In the genomic region with DNA sequence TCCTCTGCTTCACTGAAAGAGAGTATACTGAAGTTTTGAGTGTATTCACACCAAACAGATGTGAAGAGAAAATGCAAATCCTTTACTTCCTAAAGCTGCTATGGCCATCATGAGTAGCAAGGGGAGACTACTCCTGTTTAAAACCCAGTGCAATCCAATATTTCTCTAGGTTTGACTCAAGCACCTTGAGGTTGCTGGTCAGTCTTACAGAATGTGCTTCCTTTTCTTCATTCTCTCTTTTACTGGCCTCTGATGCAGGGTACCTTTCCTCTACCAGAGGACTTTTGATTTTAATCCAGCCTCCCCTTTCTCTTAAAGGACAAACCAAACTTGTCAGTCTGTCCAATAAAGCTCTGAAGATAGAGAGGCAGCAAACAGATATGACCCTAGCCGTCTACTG, we compare ENCODE assay signal across 40 cellular contexts.
"Had no signal": no experiment of that assay in that cellular context is flagged by ENCODE, and none has a peak within 500 bp of the region (broad histone marks: within the 10 kb centered on the region; RNA-seq: fewer than 3 reads in every experiment).

No MANE protein-coding gene starts in this region.

- H3K4me1 ChIP-seq: adrenal gland, breast epithelium had no signal

- H3K36me3 ChIP-seq: adrenal gland, ascending aorta, brain microvascular endothelial cell, breast epithelium, cardiac muscle cell had no signal

- H3K27me3 ChIP-seq: adrenal gland, ascending aorta, body of pancreas, brain microvascular endothelial cell, breast epithelium had no signal

- ATAC-seq: activated naive CD4-positive, alpha-beta T cell treated with anti-CD3 and anti-CD28 coated beads, Interleukin-2, amount 50 U/mL, for 72 hours; activated naive CD8-positive, alpha-beta T cell treated with anti-CD3 and anti-CD28 coated beads, Interleukin-2, amount 50 U/mL, for 24 hours; activated T-cell treated with anti-CD3 and anti-CD28 coated beads, Interleukin-2, amount 50 U/mL, for 4 hours; activated T-cell treated with anti-CD3 and anti-CD28 coated beads, Interleukin-2, amount 50 U/mL, for 72 hours; activated T-helper 17 cell treated with anti-CD3 and anti-CD28 coated beads, Interleukin-2, amount 50 U/mL, for 72 hours; body of pancreas had no signal

- FAIRE-seq: astrocyte, bronchial epithelial cell had no signal

- H3K4me3 Mint-ChIP-seq: activated naive CD4-positive, alpha-beta T cell treated with anti-CD3 and anti-CD28 coated beads for 36 hours; activated naive CD4-positive, alpha-beta T cell treated with anti-CD3 and anti-CD28 coated beads, Interleukin-2, amount 10 ng/mL, durations not matched to agents 7 days and 5 days; activated naive CD4-positive, alpha-beta T cell treated with anti-CD3 and anti-CD28 coated beads, Interleukin-2, amount 50 U/mL, for 24 hours; activated naive CD8-positive, alpha-beta T cell; activated naive CD8-positive, alpha-beta T cell treated with anti-CD3 and anti-CD28 coated beads for 36 hours; activated naive CD8-positive, alpha-beta T cell treated with anti-CD3 and anti-CD28 coated beads, Interleukin-2, amount 10 ng/mL, durations not matched to agents 7 days and 5 days; activated naive CD8-positive, alpha-beta T cell treated with anti-CD3 and anti-CD28 coated beads, Interleukin-2, amount 50 U/mL, for 24 hours; activated T-cell treated with anti-CD3 and anti-CD28 coated beads, Interleukin-2, amount 50 U/mL, for 24 hours; activated T-cell treated with anti-CD3 and anti-CD28 coated beads, Interleukin-2, amount 50 U/mL, for 4 hours; activated T-cell treated with anti-CD3 and anti-CD28 coated beads, Interleukin-2, amount 50 U/mL, for 72 hours; activated T-helper 1 cell treated with anti-CD3 and anti-CD28 coated beads, Interleukin-12 subunit alpha, Interleukin-12 subunit beta, Interleukin-2, Interleukin-4 antibody, amounts not matched to agents 30 ng/mL and 10 ng/mL and 1 ng/mL, durations not matched to agents 14 hours and 24 hours and 36 hours; activated T-helper 17 cell treated with anti-CD3 and anti-CD28 coated beads, Interleukin-2, amount 50 U/mL, for 72 hours; brain; central memory CD8-positive, alpha-beta T cell had no signal

- H3K27me3 Mint-ChIP-seq: activated naive CD4-positive, alpha-beta T cell treated with anti-CD3 and anti-CD28 coated beads, Interleukin-2, amount 10 ng/mL, durations not matched to agents 7 days and 5 days; activated naive CD4-positive, alpha-beta T cell treated with anti-CD3 and anti-CD28 coated beads, Interleukin-2, amount 50 U/mL, for 24 hours; activated naive CD8-positive, alpha-beta T cell; activated naive CD8-positive, alpha-beta T cell treated with anti-CD3 and anti-CD28 coated beads for 36 hours; activated naive CD8-positive, alpha-beta T cell treated with anti-CD3 and anti-CD28 coated beads, Interleukin-2, amount 10 ng/mL, durations not matched to agents 7 days and 5 days; activated naive CD8-positive, alpha-beta T cell treated with anti-CD3 and anti-CD28 coated beads, Interleukin-2, amount 50 U/mL, for 24 hours; activated T-cell treated with anti-CD3 and anti-CD28 coated beads, Interleukin-2, amount 50 U/mL, for 24 hours; activated T-helper 17 cell treated with anti-CD3 and anti-CD28 coated beads, Interleukin-2, amount 50 U/mL, for 72 hours; central memory CD8-positive, alpha-beta T cell had no signal

- H3K27ac ChIP-seq: adrenal gland, ascending aorta, body of pancreas, brain microvascular endothelial cell, breast epithelium, cardiac muscle cell had no signal

- H3K9me3 Mint-ChIP-seq: activated naive CD4-positive, alpha-beta T cell treated with anti-CD3 and anti-CD28 coated beads for 36 hours; activated naive CD4-positive, alpha-beta T cell treated with anti-CD3 and anti-CD28 coated beads, Interleukin-2, amount 10 ng/mL, durations not matched to agents 7 days and 5 days; activated naive CD4-positive, alpha-beta T cell treated with anti-CD3 and anti-CD28 coated beads, Interleukin-2, amount 50 U/mL, for 24 hours; activated naive CD4-positive, alpha-beta T cell treated with anti-CD3 and anti-CD28 coated beads, Interleukin-2, amount 50 U/mL, for 72 hours; activated naive CD8-positive, alpha-beta T cell treated with anti-CD3 and anti-CD28 coated beads, Interleukin-2, amount 10 ng/mL, durations not matched to agents 7 days and 5 days; activated naive CD8-positive, alpha-beta T cell treated with anti-CD3 and anti-CD28 coated beads, Interleukin-2, amount 50 U/mL, for 24 hours; activated T-cell treated with anti-CD3 and anti-CD28 coated beads, Interleukin-2, amount 50 U/mL, for 24 hours; activated T-cell treated with anti-CD3 and anti-CD28 coated beads, Interleukin-2, amount 50 U/mL, for 4 hours; activated T-cell treated with anti-CD3 and anti-CD28 coated beads, Interleukin-2, amount 50 U/mL, for 72 hours; activated T-helper 1 cell treated with anti-CD3 and anti-CD28 coated beads, Interleukin-12 subunit alpha, Interleukin-12 subunit beta, Interleukin-2, Interleukin-4 antibody, amounts not matched to agents 30 ng/mL and 10 ng/mL and 1 ng/mL, durations not matched to agents 14 hours and 24 hours and 36 hours; activated T-helper 17 cell treated with anti-CD3 and anti-CD28 coated beads, Interleukin-2, amount 50 U/mL, for 72 hours; central memory CD8-positive, alpha-beta T cell had no signal

- H3K4me3 ChIP-seq: adrenal gland, ascending aorta, body of pancreas, breast epithelium, cardiac muscle cell had no signal

- DNase-seq: activated effector memory CD4-positive, alpha-beta T cell treated with anti-CD3 and anti-CD28 coated beads, Interleukin-2, amount 50 U/mL, for 16 hours; activated effector memory CD4-positive, alpha-beta T cell treated with Interleukin-2 at 50 U/mL for 16 hours; activated gamma-delta T cell; activated gamma-delta T cell treated with Interleukin-2 at 50 U/mL for 16 hours; activated naive CD4-positive, alpha-beta T cell; activated naive CD4-positive, alpha-beta T cell treated with anti-CD3 and anti-CD28 coated beads for 36 hours; activated naive CD4-positive, alpha-beta T cell treated with anti-CD3 and anti-CD28 coated beads, Interleukin-2, amount 10 ng/mL, durations not matched to agents 7 days and 5 days; activated naive CD4-positive, alpha-beta T cell treated with anti-CD3 and anti-CD28 coated beads, Interleukin-2, amount 50 U/mL, for 16 hours; activated naive CD4-positive, alpha-beta T cell treated with Interleukin-2 at 50 U/mL for 16 hours; activated naive CD8-positive, alpha-beta T cell treated with anti-CD3 and anti-CD28 coated beads for 36 hours; activated naive CD8-positive, alpha-beta T cell treated with anti-CD3 and anti-CD28 coated beads, Interleukin-2, amount 10 ng/mL, durations not matched to agents 7 days and 5 days; activated naive CD8-positive, alpha-beta T cell treated with anti-CD3 and anti-CD28 coated beads, Interleukin-2, amount 50 U/mL, for 24 hours; activated T-cell treated with anti-CD3 and anti-CD28 coated beads for 4 hours; activated T-cell treated with anti-CD3 and anti-CD28 coated beads, Interleukin-2, amount 50 U/mL, for 1 hour; activated T-cell treated with anti-CD3 and anti-CD28 coated beads, Interleukin-2, amount 50 U/mL, for 24 hours; activated T-cell treated with anti-CD3 and anti-CD28 coated beads, Interleukin-2, amount 50 U/mL, for 4 hours; activated T-cell treated with anti-CD3 and anti-CD28 coated beads, Interleukin-2, amount 50 U/mL, for 48 hours; activated T-cell treated with anti-CD3 and anti-CD28 coated beads, Interleukin-2, amount 50 U/mL, for 72 hours; adrenal gland; amniotic stem cell; amygdala; anterior cingulate cortex; aorta; body of pancreas; brain microvascular endothelial cell; caudate nucleus; central memory CD4-positive, alpha-beta T cell; cerebellar nuclear complex had no signal

- H3K27ac Mint-ChIP-seq: activated naive CD4-positive, alpha-beta T cell treated with anti-CD3 and anti-CD28 coated beads for 36 hours; activated naive CD4-positive, alpha-beta T cell treated with anti-CD3 and anti-CD28 coated beads, Interleukin-2, amount 10 ng/mL, durations not matched to agents 7 days and 5 days; activated naive CD4-positive, alpha-beta T cell treated with anti-CD3 and anti-CD28 coated beads, Interleukin-2, amount 50 U/mL, for 24 hours; activated naive CD4-positive, alpha-beta T cell treated with anti-CD3 and anti-CD28 coated beads, Interleukin-2, amount 50 U/mL, for 72 hours; activated naive CD8-positive, alpha-beta T cell; activated naive CD8-positive, alpha-beta T cell treated with anti-CD3 and anti-CD28 coated beads for 36 hours; activated naive CD8-positive, alpha-beta T cell treated with anti-CD3 and anti-CD28 coated beads, Interleukin-2, amount 10 ng/mL, durations not matched to agents 7 days and 5 days; activated naive CD8-positive, alpha-beta T cell treated with anti-CD3 and anti-CD28 coated beads, Interleukin-2, amount 50 U/mL, for 24 hours; activated T-cell treated with anti-CD3 and anti-CD28 coated beads, Interleukin-2, amount 50 U/mL, for 24 hours; activated T-cell treated with anti-CD3 and anti-CD28 coated beads, Interleukin-2, amount 50 U/mL, for 72 hours; activated T-helper 1 cell treated with anti-CD3 and anti-CD28 coated beads, Interleukin-12 subunit alpha, Interleukin-12 subunit beta, Interleukin-2, Interleukin-4 antibody, amounts not matched to agents 30 ng/mL and 10 ng/mL and 1 ng/mL, durations not matched to agents 14 hours and 24 hours and 36 hours; activated T-helper 17 cell treated with anti-CD3 and anti-CD28 coated beads, Interleukin-2, amount 50 U/mL, for 72 hours; brain had no signal

- H3K9me3 ChIP-seq: adrenal gland, ascending aorta, body of pancreas, breast epithelium had no signal

- H3K36me3 Mint-ChIP-seq: activated naive CD4-positive, alpha-beta T cell treated with anti-CD3 and anti-CD28 coated beads, Interleukin-2, amount 10 ng/mL, durations not matched to agents 7 days and 5 days; activated naive CD4-positive, alpha-beta T cell treated with anti-CD3 and anti-CD28 coated beads, Interleukin-2, amount 50 U/mL, for 24 hours; activated naive CD4-positive, alpha-beta T cell treated with anti-CD3 and anti-CD28 coated beads, Interleukin-2, amount 50 U/mL, for 72 hours; activated naive CD8-positive, alpha-beta T cell; activated naive CD8-positive, alpha-beta T cell treated with anti-CD3 and anti-CD28 coated beads for 36 hours; brain had no signal
